Comparison of ENCODE assay signal across 7 cellular contexts in genomic region chr21:25561668-25562641, GRCh38. TPM values are rescaled to one million over a fixed set of nuclear protein-coding genes. Genes with fewer than 3 reads are reported as not detected.
DNase-seq lines count a peak whose midpoint lies in the region; ATAC-seq and TF ChIP-seq lines count a peak whose summit lies in the region.

No MANE protein-coding gene starts in this region.

- H3K27ac ChIP-seq in Panc1 (ENCODE audit: low read length) (no peak overlapping the region), upper lobe of right lung (peak overlapping the region; percentile 66)

- POLR2A ChIA-PET in Panc1 (lab: Charles Lee): no interaction called here

- intact Hi-C loops in Panc1 (cut with micrococcal nuclease; ENCODE audit: unreplicated experiment): loop anchor here (10.0 kb wide), 1 partner anchor 137 kb away; no protein-coding TSS in a partner anchor
- intact Hi-C loops in posterior vena cava (cut with DNase I): no loop called here
- intact Hi-C loops in upper lobe of right lung (cut with DNase I): no loop called here

- H3K4me3 ChIP-seq in Panc1 (ENCODE audit: low read depth in 2 of 2, low read length in 2 of 2) (peak overlapping the region; percentile 34 to 48), upper lobe of right lung (peak overlapping the region; percentile 59)

- TF ChIP-seq CTCF in Panc1 (IDR thresholded peaks at IDR 0.05) (peak; percentile 31), upper lobe of right lung (IDR thresholded peaks at IDR 0.05) (peak; percentile 22)

- DNase-seq in Panc1 (ENCODE audit: low read depth, low spot score): no peak
- DNase-seq in activated T-helper 9 cell treated with anti-CD3 and anti-CD28 coated beads, Interleukin-2, amount 50 U/mL, for 16 hours (ENCODE audit: low read depth): peak; percentile 78
- peak; percentile 86 for DNase-seq in glomerular visceral epithelial cell (ENCODE audit: extremely low spot score)
- peak; percentile 90 for DNase-seq in posterior vena cava (ENCODE audit: low spot score)
- DNase-seq in upper lobe of right lung: peak; percentile 80

- H3K4me1 ChIP-seq in Panc1 (ENCODE audit: control insufficient read depth, insufficient read depth, low read length) (0 out of 2 replicates have a peak, but pooled peaks cover 2% of the 10 kb centered on the region), upper lobe of right lung (peaks cover 9% of the 10 kb centered on the region)

- H3K9me3 ChIP-seq in Panc1 (ENCODE audit: control insufficient read depth, insufficient read depth, low read depth, low read length) (no peaks in the 10 kb centered on the region), upper lobe of right lung (no peaks in the 10 kb centered on the region)

- peak; percentile 46 for ATAC-seq in GM18868 (IDR thresholded peaks at IDR 0.05; ENCODE audit: unreplicated experiment)
- ATAC-seq in HG03045 (IDR thresholded peaks at IDR 0.05; ENCODE audit: unreplicated experiment): peak; percentile 46
- ATAC-seq in Panc1: peak; percentile 91
- ATAC-seq in upper lobe of right lung: peak; percentile 77

- in situ Hi-C loops in Panc1 (cut with HindIII; ENCODE audit: low pct_unique_long_range_greater_than_20kb, low sequenced_read_pairs): no loop called here

- H3K27me3 ChIP-seq in Panc1 (ENCODE audit: control insufficient read depth, insufficient read depth, low read length) (no peaks in the 10 kb centered on the region), upper lobe of right lung (no peaks in the 10 kb centered on the region)

- CTCF ChIA-PET in Panc1 (lab: Charles Lee): no interaction called here

- H3K36me3 ChIP-seq in Panc1 (ENCODE audit: control insufficient read depth, insufficient read depth, low read length): no peaks in the 10 kb centered on the region
- no peaks in the 10 kb centered on the region for H3K36me3 ChIP-seq in upper lobe of right lung

- no TSS peak for BruUV-seq in Panc1 (replicated peaks; lab: Mats Ljungman, UMichigan)

RNA-seq across cellular contexts. Expression of gene MRPL39, which starts 45.3 kb away (rescaled TPM):
- total RNA-seq in Panc1 (2021; ENCODE audit: unreplicated experiment) (24.7 TPM), posterior vena cava (10 to 100 TPM; 17.0 to 23.7 TPM), upper lobe of right lung (19.9 TPM)
- 14.1 TPM for polyA plus RNA-seq in Panc1 (2012; ENCODE audit: insufficient read length)
